Comparison of ENCODE assay signal across 23 cellular contexts in the genomic region with DNA sequence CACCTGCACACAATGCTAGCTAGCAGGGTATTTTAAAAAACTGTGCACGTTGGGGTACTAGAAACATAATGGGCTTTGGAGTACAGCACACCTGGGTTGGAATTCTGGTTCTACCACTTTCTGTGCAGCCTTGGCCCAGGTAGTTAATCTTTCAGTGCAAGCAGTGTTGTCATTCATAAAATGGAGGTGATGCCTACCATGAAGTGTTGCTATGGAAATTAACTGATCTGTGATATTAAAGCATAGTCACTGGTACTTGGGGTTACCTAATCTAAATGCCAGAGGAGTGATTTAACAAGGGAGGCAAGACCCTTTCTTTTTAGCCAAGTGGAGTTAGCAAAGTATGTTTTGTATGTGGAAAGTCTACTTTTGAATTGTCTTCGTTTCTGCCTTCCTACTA. TPM values are rescaled to one million over a fixed set of nuclear protein-coding genes. Genes with fewer than 3 reads are reported as not detected.
DNase-seq lines count a peak whose midpoint lies in the region; ATAC-seq, FAIRE-seq and TF ChIP-seq lines count a peak whose summit lies in the region.
"Had no signal": no experiment of that assay in that cellular context is flagged by ENCODE, and none has a peak within 500 bp of the region (broad histone marks: within the 10 kb centered on the region; RNA-seq: fewer than 3 reads in every experiment).

No MANE protein-coding gene starts in this region.

- H3K36me3 ChIP-seq in gastrocnemius medialis: peaks cover 0 to 77% of the 10 kb centered on the region in 2 donors

- in situ Hi-C loops in gastrocnemius medialis (cut with MboI; ENCODE audit: low sequenced_read_pairs in 4 of 4): loop anchor here in 3 of 4 donors (25.0 kb wide), 3 partner anchors 363 to 1187 kb away; partner anchors contain the start of genes SLC19A2 (in 2 of the 3), DCAF6 (in 1 of the 3) and MPC2 (in 1 of the 3)

- no peaks in the 10 kb centered on the region for H3K27me3 ChIP-seq in gastrocnemius medialis
- H3K27me3 ChIP-seq: SJCRH30 had no signal

- DNase-seq in GM12892 (ENCODE audit: insufficient read length) (no peak), NCI-H526 treated with DMSO at 0.1 percent for 48 hours (lab: John Stamatoyannopoulos, UW) (peak; percentile 21), kidney tubule cell (ENCODE audit: low spot score) (peak; percentile 67), gastrocnemius medialis (no peak), glomerular visceral epithelial cell (ENCODE audit: extremely low spot score) (no peak)
- DNase-seq: activated CD8-positive, alpha-beta memory T cell treated with anti-CD3 and anti-CD28 coated beads, Interleukin-2, amount 50 U/mL, for 4 hours; activated naive CD8-positive, alpha-beta T cell treated with anti-CD3 and anti-CD28 coated beads, Interleukin-2, amount 50 U/mL, for 24 hours; dermis blood vessel endothelial cell; foreskin fibroblast; mesendoderm; NCI-H1105; NCI-H2081 treated with DMSO at 0.1 percent for 48 hours; NCI-H69; OCI-M1; SJCRH30; stimulated activated CD4-positive, alpha-beta T cell treated with anti-CD3 and anti-CD28 coated beads, Interleukin-1b, Interleukin-23, amount 100 ng/mL, for 48 hours had no signal

- intact Hi-C loops in gastrocnemius medialis (cut with DNase I; ENCODE audit: low total_unique reads): no loop called here

- peak; percentile 36 for FAIRE-seq in GM12892 (lab: Jason Lieb, UNC)
- FAIRE-seq: endothelial cell of umbilical vein, GM18507, keratinocyte had no signal

- H3K4me3 ChIP-seq in gastrocnemius medialis: no peak overlapping the region
- H3K4me3 ChIP-seq: SJCRH30 had no signal

- peak overlapping the region; percentile 51 to 99 (median 58) for H3K27ac ChIP-seq in gastrocnemius medialis
- H3K27ac ChIP-seq: SJCRH30 had no signal

- TF ChIP-seq POLR2A in GM12892 (IDR thresholded peaks at IDR 0.05; ENCODE audit: low read depth, low read length) (no peak), gastrocnemius medialis (IDR thresholded peaks at IDR 0.05) (no peak)

- peaks cover 32 to 59% of the 10 kb centered on the region in 2 donors for H3K4me1 ChIP-seq in gastrocnemius medialis

- TF ChIP-seq CTCF in gastrocnemius medialis (IDR thresholded peaks at IDR 0.05 in 4 of 5, conservative IDR thresholded peaks at IDR 0.05 in 1 of 5): no peak

- no peak for ATAC-seq in gastrocnemius medialis
- ATAC-seq in GM19035 (IDR thresholded peaks at IDR 0.05; ENCODE audit: unreplicated experiment): no peak
- ATAC-seq in HG03571 (IDR thresholded peaks at IDR 0.05; ENCODE audit: unreplicated experiment): no peak
- ATAC-seq: activated naive CD8-positive, alpha-beta T cell treated with anti-CD3 and anti-CD28 coated beads, Interleukin-2, amount 50 U/mL, for 24 hours; natural killer cell treated with Interleukin-12 subunit alpha and Interleukin-12 subunit beta and Interleukin-15 and Interleukin-18, amount 100 ng/mL, for 72 hours; stimulated activated memory B cell treated with anti-CD40 and anti-IgM and Interleukin-4, amounts not matched to agents 10 μg/mL and 1 μg/mL and 100 μg/mL, for 72 hours had no signal

- H3K9me3 ChIP-seq in gastrocnemius medialis: no peaks in the 10 kb centered on the region
- H3K9me3 ChIP-seq: SJCRH30 had no signal

RNA-seq across cellular contexts. Expression of gene ATP1B1, which starts 18.0 kb away (rescaled TPM):
- polyA plus RNA-seq in GM12892 (2012; ENCODE audit: missing spikeins): 27.3 TPM
- total RNA-seq in gastrocnemius medialis: 100 to 1,000 TPM; 111 to 377 (median 324) TPM

Comparison
In these comparisons a context has a peak if more than half of its experiments do, and no peak if none do; other contexts are left out.
1. DNase-seq: peak in NCI-H526 treated with DMSO at 0.1 percent for 48 hours (single experiment) and kidney tubule cell (single experiment); none in GM12892 (single experiment), gastrocnemius medialis (0 of 2) and glomerular visceral epithelial cell (single experiment).